ENCODE assay signal across 29 cellular contexts in the genomic region with DNA sequence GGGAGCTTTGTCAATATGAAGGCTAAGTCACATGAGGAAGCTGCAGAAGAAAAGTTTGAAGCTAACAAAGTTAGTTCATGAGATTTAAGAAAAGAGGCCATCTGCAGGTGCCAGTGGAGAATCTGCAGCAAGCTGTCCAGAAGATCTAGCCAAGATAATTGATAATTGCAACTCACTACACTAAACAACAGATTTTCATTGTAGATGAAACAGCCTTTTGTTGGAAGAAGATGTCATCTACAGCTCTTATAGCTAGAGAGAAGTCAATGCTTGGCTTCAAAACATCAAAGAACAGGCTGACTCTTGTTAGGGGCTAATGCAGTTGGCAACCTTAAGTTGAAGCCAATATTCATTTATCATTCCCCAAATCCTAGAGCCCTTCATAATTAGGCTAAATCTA.
"Had no signal": no experiment of that assay in that cellular context is flagged by ENCODE, and none has a peak within 500 bp of the region (broad histone marks: within the 10 kb centered on the region; RNA-seq: fewer than 3 reads in every experiment).

No MANE protein-coding gene starts in this region.

- H3K4me3 ChIP-seq: adrenal gland, body of pancreas, colonic mucosa, heart left ventricle had no signal

- H3K27ac ChIP-seq: adrenal gland, body of pancreas, colonic mucosa, heart left ventricle had no signal

- DNase-seq: activated CD4-positive, alpha-beta memory T cell treated with anti-CD3 and anti-CD28 coated beads for 36 hours; activated CD4-positive, alpha-beta T cell treated with anti-CD3 and anti-CD28 coated beads for 36 hours; activated CD4-positive, alpha-beta T cell treated with anti-CD3 and anti-CD28 coated beads, Interleukin-2, amount 10 ng/mL, durations not matched to agents 24 days and 14 days; activated CD4-positive, CD25-positive, alpha-beta regulatory T cell; activated CD4-positive, CD25-positive, alpha-beta regulatory T cell treated with anti-CD3 and anti-CD28 coated beads, Interleukin-2, amount 50 U/mL, for 72 hours; activated CD8-positive, alpha-beta memory T cell treated with anti-CD3 and anti-CD28 coated beads, Interleukin-2, amount 10 ng/mL, durations not matched to agents 7 days and 5 days; activated CD8-positive, alpha-beta memory T cell treated with anti-CD3 and anti-CD28 coated beads, Interleukin-2, amount 50 U/mL, for 4 hours; activated CD8-positive, alpha-beta T cell treated with anti-CD3 and anti-CD28 coated beads, Interleukin-2, amount 10 ng/mL, durations not matched to agents 7 days and 5 days; activated gamma-delta T cell; activated naive CD4-positive, alpha-beta T cell; activated naive CD4-positive, alpha-beta T cell treated with anti-CD3 and anti-CD28 coated beads, Interleukin-2, amount 10 ng/mL, durations not matched to agents 7 days and 5 days; activated naive CD8-positive, alpha-beta T cell treated with anti-CD3 and anti-CD28 coated beads for 36 hours; activated naive CD8-positive, alpha-beta T cell treated with anti-CD3 and anti-CD28 coated beads, Interleukin-2, amount 50 U/mL, for 24 hours; activated T-cell treated with anti-CD3 and anti-CD28 coated beads, Interleukin-2, amount 50 U/mL, for 1 hour; activated T-cell treated with anti-CD3 and anti-CD28 coated beads, Interleukin-2, amount 50 U/mL, for 48 hours; adrenal gland; amygdala; aorta; body of pancreas; central memory CD4-positive, alpha-beta T cell; cerebellar nuclear complex; colonic mucosa; effector memory CD4-positive, alpha-beta T cell; endodermal cell; foreskin fibroblast; glutamatergic neuron; heart left ventricle; T-helper 2 cell had no signal

- ATAC-seq: activated CD4-positive, alpha-beta T cell treated with anti-CD3 and anti-CD28 coated beads for 36 hours; activated CD8-positive, alpha-beta memory T cell treated with anti-CD3 and anti-CD28 coated beads, Interleukin-2, amount 10 ng/mL, durations not matched to agents 7 days and 5 days; activated CD8-positive, alpha-beta T cell treated with anti-CD3 and anti-CD28 coated beads, Interleukin-2, amount 10 ng/mL, durations not matched to agents 7 days and 5 days; activated naive CD8-positive, alpha-beta T cell treated with anti-CD3 and anti-CD28 coated beads, Interleukin-2, amount 50 U/mL, for 24 hours; body of pancreas; esophagus mucosa; heart left ventricle had no signal

- H3K27me3 ChIP-seq: adrenal gland, body of pancreas, colonic mucosa, heart left ventricle had no signal
